14 cellular contexts compared by ENCODE assay signal in genomic region chr3:133851266-133851906, GRCh38. TPM values are rescaled to one million over a fixed set of nuclear protein-coding genes. Genes with fewer than 3 reads are reported as not detected.
DNase-seq lines count a peak whose midpoint lies in the region; ATAC-seq, FAIRE-seq and TF ChIP-seq lines count a peak whose summit lies in the region.
"Had no signal": no experiment of that assay in that cellular context is flagged by ENCODE, and none has a peak within 500 bp of the region (broad histone marks: within the 10 kb centered on the region; RNA-seq: fewer than 3 reads in every experiment).

No MANE protein-coding gene starts in this region.

- H3K27ac ChIP-seq in GM12878 (ENCODE audit: control insufficient read depth, insufficient read depth) (peak overlapping the region; percentile 45), GM23338 (ENCODE audit: low read depth) (no peak overlapping the region)
- H3K27ac ChIP-seq: transverse colon had no signal

- no peak for TF ChIP-seq EP300 in GM12878 (IDR thresholded peaks at IDR 0.05; ENCODE audit: borderline replicate concordance in 1 of 2, control insufficient read depth in 1 of 2, low read depth in 2 of 2, low read length in 2 of 2)

- H3K27me3 Mint-ChIP-seq in activated CD4-positive, alpha-beta T cell treated with anti-CD3 and anti-CD28 coated beads for 36 hours = peaks cover 3% of the 10 kb centered on the region
- peaks cover 7% of the 10 kb centered on the region for H3K27me3 Mint-ChIP-seq in GM23338 (ENCODE audit: insufficient read depth, low read depth, poor library complexity)

- H3K9me3 ChIP-seq in GM12878 (replicated peaks; ENCODE audit: control insufficient read depth, insufficient read depth, low read length) = no peaks in the 10 kb centered on the region; the same call in 2 of the 3 replicates
- H3K9me3 ChIP-seq: transverse colon had no signal

- H4K20me1 ChIP-seq in GM12878 (ENCODE audit: control insufficient read depth, insufficient read depth) (no peaks in the 10 kb centered on the region), GM23338 (replicated peaks; ENCODE audit: insufficient read depth) (no peaks in the 10 kb centered on the region)

- H3K4me2 ChIP-seq in GM12878 (ENCODE audit: control insufficient read depth, insufficient read depth) (peak overlapping the region; percentile 75), GM23338 (no peak overlapping the region)

- CTCF ChIA-PET in activated CD4-positive, alpha-beta T cell treated with anti-CD3 and anti-CD28 coated beads for 36 hours (lab: Charles Lee) = interaction anchor here (0.7 to 1.5 kb wide), 2 partner anchors 34 to 342 kb away, joined by 3 to 4 read pairs; no protein-coding TSS in a partner anchor
- CTCF ChIA-PET in GM12878 (lab: Yijun Ruan, JAX) = no interaction called here

- BruUV-seq in GM12878 (replicated peaks; lab: Mats Ljungman, UMichigan) = no TSS peak

- SMC1A ChIA-PET in GM12878 (lab: Charles Lee; ENCODE audit: uncharacterized antibody, unreplicated experiment) = no interaction called here

- ATAC-seq in activated CD4-positive, alpha-beta T cell treated with anti-CD3 and anti-CD28 coated beads for 36 hours = peak; percentile 97
- peak; percentile 53 for ATAC-seq in GM19397 (IDR thresholded peaks at IDR 0.05; ENCODE audit: unreplicated experiment)
- ATAC-seq in HG03066 (IDR thresholded peaks at IDR 0.05; ENCODE audit: low read depth, unreplicated experiment) = peak; percentile 47
- peak; percentile 76 for ATAC-seq in GM12878
- ATAC-seq in GM23338 = no peak
- ATAC-seq: left colon had no signal

- H3K79me2 ChIP-seq in GM12878 (ENCODE audit: control insufficient read depth, insufficient read depth, low read length) = no peaks in the 10 kb centered on the region
- no peaks in the 10 kb centered on the region for H3K79me2 ChIP-seq in GM23338 (replicated peaks; ENCODE audit: insufficient read depth)

- DNase-seq in activated CD4-positive, alpha-beta T cell treated with anti-CD3 and anti-CD28 coated beads for 36 hours = peak; percentile 60
- no peak for DNase-seq in activated CD4-positive, alpha-beta T cell treated with anti-CD3 and anti-CD28 coated beads, Interleukin-2, amount 50 U/mL, for 4 hours
- DNase-seq in GM12878 (ENCODE audit: low read depth, low spot score) (no peak), GM23338 (ENCODE audit: low spot score) (no peak), cerebellum (ENCODE audit: low spot score) (no peak)
- DNase-seq in activated CD4-positive, CD25-positive, alpha-beta regulatory T cell treated with anti-CD3 and anti-CD28 coated beads, Interleukin-2, amount 50 U/mL, for 72 hours = no peak
- DNase-seq: COR-L47, left colon, NCI-H1092, NCI-H510A treated with DMSO at 0.1 percent for 48 hours, RPMI8226, transverse colon had no signal

- POLR2A ChIA-PET in activated CD4-positive, alpha-beta T cell treated with anti-CD3 and anti-CD28 coated beads for 36 hours (lab: Charles Lee) = no interaction called here
- POLR2A ChIA-PET in GM12878 (lab: Charles Lee) = no interaction called here

- no peak overlapping the region for H3K4me3 Mint-ChIP-seq in activated CD4-positive, alpha-beta T cell treated with anti-CD3 and anti-CD28 coated beads for 36 hours
- H3K4me3 Mint-ChIP-seq in GM23338 = no peak overlapping the region

- H3K9me3 Mint-ChIP-seq in activated CD4-positive, alpha-beta T cell treated with anti-CD3 and anti-CD28 coated beads for 36 hours (ENCODE audit: low read depth) = no peaks in the 10 kb centered on the region
- H3K9me3 Mint-ChIP-seq in GM23338 = no peaks in the 10 kb centered on the region

- H3K27ac Mint-ChIP-seq in activated CD4-positive, alpha-beta T cell treated with anti-CD3 and anti-CD28 coated beads for 36 hours = peak overlapping the region; percentile 7
- no peak overlapping the region for H3K27ac Mint-ChIP-seq in GM23338

- RAD21 ChIA-PET in GM12878 (lab: Charles Lee; ENCODE audit: unreplicated experiment) = no interaction called here

- H3K9ac ChIP-seq in GM12878 (ENCODE audit: control insufficient read depth, insufficient read depth, low read length) = no peak overlapping the region

- H3F3A ChIP-seq in GM23338 (replicated peaks; ENCODE audit: low read depth) = no peaks in the 10 kb centered on the region

- H3K4me3 ChIP-seq in GM12878 = no peak overlapping the region
- H3K4me3 ChIP-seq in GM23338 = no peak overlapping the region
- H3K4me3 ChIP-seq: transverse colon had no signal

- H3K27me3 ChIP-seq in GM12878 (replicated peaks in 1 of 2; ENCODE audit: control insufficient read depth in 2 of 2, insufficient read depth in 2 of 2, low read length in 1 of 2) = peaks cover 0 to 1% of the 10 kb centered on the region in 2 experiments; a peak in 1 of 4 replicates
- no peaks in the 10 kb centered on the region for H3K27me3 ChIP-seq in GM23338 (ENCODE audit: insufficient read depth)
- H3K27me3 ChIP-seq: transverse colon had no signal

- no peak for TF ChIP-seq POLR2A in GM12878 (IDR thresholded peaks at IDR 0.05; ENCODE audit: low read depth, low read length)

- H3K9me2 ChIP-seq in GM23338 (ENCODE audit: insufficient read depth) = no peaks in the 10 kb centered on the region

- intact Hi-C loops in activated CD4-positive, alpha-beta T cell treated with anti-CD3 and anti-CD28 coated beads for 36 hours (cut with DNase I, micrococcal nuclease) = loop anchor here in 1 of 2 experiments (1.0 kb wide), 1 partner anchor 46 kb away; the partner anchor contains the start of gene SRPRB
- intact Hi-C loops in GM12878 (cut with micrococcal nuclease; ENCODE audit: unreplicated experiment) = no loop called here

- no peaks in the 10 kb centered on the region for H3K36me3 Mint-ChIP-seq in activated CD4-positive, alpha-beta T cell treated with anti-CD3 and anti-CD28 coated beads for 36 hours (ENCODE audit: low read depth)
- H3K36me3 Mint-ChIP-seq in GM23338 (ENCODE audit: low read depth) = no peaks in the 10 kb centered on the region

- H3K4me1 ChIP-seq in GM12878 (ENCODE audit: control insufficient read depth, insufficient read depth, low read length) = peaks cover 44% of the 10 kb centered on the region
- peaks cover 10% of the 10 kb centered on the region; the same call in 1 of the 2 replicates for H3K4me1 ChIP-seq in GM23338 (ENCODE audit: insufficient read depth)
- H3K4me1 ChIP-seq: transverse colon had no signal

- no peak for TF ChIP-seq RAD21 in GM12878 (IDR thresholded peaks at IDR 0.05; ENCODE audit: insufficient read depth, low read depth, low read length)

- H2AFZ ChIP-seq in GM12878 (ENCODE audit: control insufficient read depth, low read depth, low read length) = no peak overlapping the region
- H2AFZ ChIP-seq in GM23338 = no peak overlapping the region

- H3K36me3 ChIP-seq in GM12878 (ENCODE audit: control insufficient read depth in 2 of 2, insufficient read depth in 2 of 2, low read length in 1 of 2) = no peaks in the 10 kb centered on the region
- H3K36me3 ChIP-seq in GM23338 (ENCODE audit: insufficient read depth) = no peaks in the 10 kb centered on the region
- H3K36me3 ChIP-seq: transverse colon had no signal

- 8% methylated on average over 5 of the region's 5 CpGs for WGBS in GM12878 (ENCODE audit: insufficient coverage, insufficient replicate concordance, low lambda C conversion rate, missing lambda C conversion rate)

- no peak for FAIRE-seq in GM12878 (lab: Jason Lieb, UNC)

- TF ChIP-seq CTCF in GM12878 (IDR thresholded peaks at IDR 0.05 in 2 of 3, conservative IDR thresholded peaks at IDR 0.05 in 1 of 3; ENCODE audit: control insufficient read depth in 2 of 3, extremely low read depth in 1 of 3, insufficient read depth in 1 of 3, low read depth in 3 of 3, low read length in 3 of 3) (no peak), GM23338 (conservative IDR thresholded peaks at IDR 0.05; ENCODE audit: low read depth in 2 of 2) (no peak)

- peaks cover 8% of the 10 kb centered on the region for H3K4me1 Mint-ChIP-seq in activated CD4-positive, alpha-beta T cell treated with anti-CD3 and anti-CD28 coated beads for 36 hours
- peaks cover 18% of the 10 kb centered on the region for H3K4me1 Mint-ChIP-seq in GM23338

- in situ Hi-C loops in GM12878 (cut with MboI) = no loop called here

RNA-seq across cellular contexts. Expression of gene RAB6B, which starts 44.3 kb away (rescaled TPM):
- under 1 TPM; 0.23 to 0.51 TPM for total RNA-seq in activated CD4-positive, alpha-beta T cell treated with anti-CD3 and anti-CD28 coated beads for 36 hours
- not detected in 2 replicates for total RNA-seq in GM12878 (2013; cell fraction: nucleolus; rRNA removed)
- total RNA-seq in GM12878 (2014; rRNA removed) (not detected in 2 replicates), GM12878 (2014; rRNA removed; fragmentation: Illumina TruSeq; extraction: Trizol) (not detected in 2 replicates), GM12878 (2021) (0.13 TPM in 1 of 2 replicates, not detected in the other), cerebellum (50.9 TPM)
- 0.47 TPM for polyA plus RNA-seq in GM12878 (2011; ENCODE audit: low read depth)
- polyA plus RNA-seq in GM12878 (2011; rRNA removed) (not detected in 2 replicates), GM12878 (2014; fragmentation: Illumina TruSeq; extraction: Trizol) (0.01 TPM in 1 of 2 replicates, not detected in the other), GM12878 (2014; fragmentation: Nextera tagmentation; extraction: Ambion mirVana) (under 1 TPM in 1 of 2 experiments, not detected in 1; 0.02 TPM), GM12878 (2014; rRNA removed) (0.04 TPM in 1 of 2 replicates, not detected in the other), GM12878 (2016; fragmentation: Nextera tagmentation; extraction: Ambion mirVana) (under 1 TPM; 0.09 to 0.16 TPM), GM23338 (2016; fragmentation: Nextera tagmentation; extraction: Ambion mirVana) (1.2 and 1.4 TPM in 2 replicates)
- not detected in 2 replicates for polyA plus RNA-seq in GM12878 (2011; cell fraction: cytosol; rRNA removed)
- polyA plus RNA-seq in GM12878 (2011; cell fraction: nucleus; rRNA removed) = 0.03 TPM in 1 of 2 replicates, not detected in the other
- 0.57 and 1.5 TPM in 2 replicates for polyA plus RNA-seq in GM12878 (2012)
- not detected in 2 replicates for polyA minus RNA-seq in GM12878 (2011; rRNA and poly(A)+ RNA removed)
- polyA minus RNA-seq in GM12878 (2011; cell fraction: cytosol; rRNA and poly(A)+ RNA removed) = not detected in 2 replicates
- polyA minus RNA-seq in GM12878 (2011; cell fraction: nucleus; rRNA and poly(A)+ RNA removed) = not detected in 2 replicates
- 2.9 and 3.9 TPM in 2 replicates for total RNA-seq in GM23338 (2014; rRNA removed; shearing (Covaris generic))

RNA-seq across cellular contexts. Expression of gene SRPRB, which starts 45.8 kb away (rescaled TPM):
- 10 to 100 TPM; 42.7 to 66.2 TPM for total RNA-seq in activated CD4-positive, alpha-beta T cell treated with anti-CD3 and anti-CD28 coated beads for 36 hours
- total RNA-seq in GM12878 (2013; cell fraction: nucleolus; rRNA removed) = 40.0 and 42.4 TPM in 2 replicates
- total RNA-seq in GM12878 (2014; rRNA removed) (45.5 and 46.9 TPM in 2 replicates), GM12878 (2014; rRNA removed; fragmentation: Illumina TruSeq; extraction: Trizol) (37.6 and 43.0 TPM in 2 replicates), GM12878 (2021) (63.0 and 65.1 TPM in 2 replicates), cerebellum (21.1 TPM)
- 23.8 TPM for polyA plus RNA-seq in GM12878 (2011; ENCODE audit: low read depth)
- polyA plus RNA-seq in GM12878 (2011; rRNA removed) (45.2 and 45.6 TPM in 2 replicates), GM12878 (2014; fragmentation: Illumina TruSeq; extraction: Trizol) (42.4 and 46.3 TPM in 2 replicates), GM12878 (2014; fragmentation: Nextera tagmentation; extraction: Ambion mirVana) (10 to 100 TPM; 30.6 to 39.1 TPM), GM12878 (2014; rRNA removed) (56.1 and 60.2 TPM in 2 replicates), GM12878 (2016; fragmentation: Nextera tagmentation; extraction: Ambion mirVana) (100 to 1,000 TPM in 1 of 2 experiments, 10 to 100 TPM in 1; 93.7 to 107 TPM), GM23338 (2016; fragmentation: Nextera tagmentation; extraction: Ambion mirVana) (25.8 and 36.0 TPM in 2 replicates)
- 37.1 and 59.6 TPM in 2 replicates for polyA plus RNA-seq in GM12878 (2011; cell fraction: cytosol; rRNA removed)
- polyA plus RNA-seq in GM12878 (2011; cell fraction: nucleus; rRNA removed) = 35.1 and 46.4 TPM in 2 replicates
- polyA plus RNA-seq in GM12878 (2012) = 31.6 and 39.6 TPM in 2 replicates
- 48.5 and 79.9 TPM in 2 replicates for polyA minus RNA-seq in GM12878 (2011; rRNA and poly(A)+ RNA removed)
- 48.1 and 65.5 TPM in 2 replicates for polyA minus RNA-seq in GM12878 (2011; cell fraction: cytosol; rRNA and poly(A)+ RNA removed)
- polyA minus RNA-seq in GM12878 (2011; cell fraction: nucleus; rRNA and poly(A)+ RNA removed) = 20.3 and 27.9 TPM in 2 replicates
- total RNA-seq in GM23338 (2014; rRNA removed; shearing (Covaris generic)) = 25.3 and 25.6 TPM in 2 replicates

Comparison
In these comparisons a context has a peak if more than half of its experiments do, and no peak if none do; other contexts are left out.
1. RNA of gene RAB6B, which starts 44.3 kb away (total RNA-seq): 50.9 TPM in cerebellum (single experiment); 2.9 to 3.9 TPM in GM23338, 0.23 to 0.51 TPM in activated CD4-positive, alpha-beta T cell treated with anti-CD3 and anti-CD28 coated beads for 36 hours and 0.13 TPM in GM12878; every median in the first group is over 10 times any median in the second.